9 cellular contexts compared by ENCODE assay signal in the genomic region with DNA sequence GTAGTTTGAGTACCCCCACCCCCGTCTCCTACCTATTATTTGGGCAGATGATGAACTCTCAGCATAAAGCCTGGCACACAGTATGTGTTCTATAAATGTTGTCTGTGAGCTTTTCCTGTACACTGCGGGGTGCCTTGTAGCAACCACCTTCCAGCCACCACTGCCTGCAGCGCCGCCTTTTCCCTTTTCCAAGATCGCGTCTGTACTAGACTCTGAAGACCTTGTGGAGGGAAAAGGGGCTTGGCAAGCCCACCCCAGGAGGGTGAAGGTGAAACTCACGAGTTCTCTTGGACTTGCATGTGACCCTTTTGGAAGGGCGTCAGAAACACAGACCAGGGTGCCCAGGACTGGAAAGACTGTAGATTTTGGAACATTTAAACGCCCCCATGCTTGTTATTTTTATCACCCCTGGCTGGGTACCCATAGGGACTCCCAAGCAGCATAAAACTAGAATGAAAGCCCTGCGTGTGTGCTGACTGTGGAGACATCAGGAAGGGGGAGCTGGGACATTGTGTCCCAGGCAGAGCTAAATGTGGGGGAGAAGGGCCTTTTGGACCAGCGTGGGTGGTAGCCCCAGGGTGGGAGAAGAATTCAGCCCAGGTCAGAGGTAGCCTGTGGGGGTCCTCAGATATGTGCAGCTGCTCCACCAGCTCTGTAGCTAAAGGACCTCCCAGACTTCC. TPM values are rescaled to one million over a fixed set of nuclear protein-coding genes. Genes with fewer than 3 reads are reported as not detected.
DNase-seq lines count a peak whose midpoint lies in the region; ATAC-seq, FAIRE-seq and TF ChIP-seq lines count a peak whose summit lies in the region.
"Had no signal": no experiment of that assay in that cellular context is flagged by ENCODE, and none has a peak within 500 bp of the region (broad histone marks: within the 10 kb centered on the region; RNA-seq: fewer than 3 reads in every experiment).

No MANE protein-coding gene starts in this region.

- TF ChIP-seq CTCF in GM12878 (IDR thresholded peaks at IDR 0.05 in 2 of 3, conservative IDR thresholded peaks at IDR 0.05 in 1 of 3; ENCODE audit: control insufficient read depth in 2 of 3, extremely low read depth in 1 of 3, insufficient read depth in 1 of 3, low read depth in 3 of 3, low read length in 3 of 3) = no peak
- TF ChIP-seq CTCF in left lung (IDR thresholded peaks at IDR 0.05) = no peak
- TF ChIP-seq CTCF in tibial artery (IDR thresholded peaks at IDR 0.05) = no peak

- RAD21 ChIA-PET in GM12878 (lab: Charles Lee; ENCODE audit: unreplicated experiment) = interaction anchor here (1.0 to 1.5 kb wide), 3 partner anchors 8 to 450 kb away, joined by 3 to 13 read pairs (median 3); a partner anchor contains a TSS

- H3K36me3 ChIP-seq in GM12878 (ENCODE audit: control insufficient read depth in 2 of 2, insufficient read depth in 2 of 2, low read length in 1 of 2) (peaks cover 22% of the 10 kb centered on the region in 2 experiments), left lung (peaks cover 0 to 36% of the 10 kb centered on the region in 2 donors), tibial artery (peaks cover 16 to 34% (median 30%) of the 10 kb centered on the region in 3 donors)

- no peak for DNase-seq in activated CD4-positive, alpha-beta T cell treated with anti-CD3 and anti-CD28 coated beads, Interleukin-2, amount 10 ng/mL, durations not matched to agents 24 days and 14 days
- DNase-seq in activated CD4-positive, alpha-beta T cell treated with anti-CD3 and anti-CD28 coated beads, Interleukin-2, amount 50 U/mL, for 1 hour = no peak
- DNase-seq in GM12878 (ENCODE audit: low read depth, low spot score) (no peak), left lung (no peak), tibial artery (no peak), GF-D8 (lab: John Stamatoyannopoulos, UW) (no peak), activated gamma-delta T cell treated with Interleukin-2 at 50 U/mL for 16 hours (no peak)

- H3K27ac ChIP-seq in GM12878 (ENCODE audit: control insufficient read depth, insufficient read depth) = peak overlapping the region; percentile 98
- peak overlapping the region; percentile 79 to 85 for H3K27ac ChIP-seq in left lung
- H3K27ac ChIP-seq in tibial artery = peak overlapping the region; percentile 88 to 91

- H3K4me3 Mint-ChIP-seq in activated CD4-positive, alpha-beta T cell treated with anti-CD3 and anti-CD28 coated beads, Interleukin-2, amount 10 ng/mL, durations not matched to agents 24 days and 14 days = peak overlapping the region; percentile 86

- H3K4me2 ChIP-seq in GM12878 (ENCODE audit: control insufficient read depth, insufficient read depth) = peak overlapping the region; percentile 88

- peak overlapping the region; percentile 75 for H2AFZ ChIP-seq in GM12878 (ENCODE audit: control insufficient read depth, low read depth, low read length)

- ATAC-seq in GM12878 = no peak; the same call in 2 of the 3 replicates
- peak; percentile 5 for ATAC-seq in left lung
- ATAC-seq in activated CD4-positive, CD25-positive, alpha-beta regulatory T cell treated with anti-CD3 and anti-CD28 coated beads, Interleukin-2, amount 50 U/mL, for 24 hours = no peak

- BruUV-seq in GM12878 (replicated peaks; lab: Mats Ljungman, UMichigan) = TSS peak; percentile 99

- in situ Hi-C loops in GM12878 (cut with MboI) = no loop called here

- no peak for TF ChIP-seq RAD21 in GM12878 (IDR thresholded peaks at IDR 0.05; ENCODE audit: insufficient read depth, low read depth, low read length)

- intact Hi-C loops in activated CD4-positive, alpha-beta T cell treated with anti-CD3 and anti-CD28 coated beads, Interleukin-2, amount 10 ng/mL, durations not matched to agents 24 days and 14 days (cut with micrococcal nuclease) = loop anchor here (1.0 to 10.0 kb wide), 6 partner anchors 9 to 257 kb away; a partner anchor contains a TSS
- intact Hi-C loops in GM12878 (cut with micrococcal nuclease; ENCODE audit: unreplicated experiment) = loop anchor here (1.0 to 10.0 kb wide), 5 partner anchors 8 to 367 kb away; a partner anchor contains a TSS
- intact Hi-C loops in left lung (cut with DNase I) = no loop called here
- intact Hi-C loops in tibial artery (cut with DNase I; ENCODE audit: low total_unique reads) = loop anchor here (10.0 kb wide), 2 partner anchors 117 to 187 kb away; a partner anchor contains a TSS

- H3K9ac ChIP-seq in GM12878 (ENCODE audit: control insufficient read depth, insufficient read depth, low read length) = peak overlapping the region; percentile 75

- no peak for FAIRE-seq in GM12878 (lab: Jason Lieb, UNC)
- FAIRE-seq: G401.6 had no signal

- TF ChIP-seq POLR2A in GM12878 (IDR thresholded peaks at IDR 0.05; ENCODE audit: low read depth, low read length) = no peak

- peaks cover 59% of the 10 kb centered on the region for H3K36me3 Mint-ChIP-seq in activated CD4-positive, alpha-beta T cell treated with anti-CD3 and anti-CD28 coated beads, Interleukin-2, amount 10 ng/mL, durations not matched to agents 24 days and 14 days (ENCODE audit: low read depth)

- peak overlapping the region; percentile 99 for H3K27ac Mint-ChIP-seq in activated CD4-positive, alpha-beta T cell treated with anti-CD3 and anti-CD28 coated beads, Interleukin-2, amount 10 ng/mL, durations not matched to agents 24 days and 14 days

- H3K9me3 ChIP-seq in GM12878 (replicated peaks; ENCODE audit: control insufficient read depth, insufficient read depth, low read length) (no peaks in the 10 kb centered on the region), left lung (no peaks in the 10 kb centered on the region), tibial artery (no peaks in the 10 kb centered on the region)

- no peaks in the 10 kb centered on the region for H3K27me3 ChIP-seq in GM12878 (replicated peaks in 1 of 2; ENCODE audit: control insufficient read depth in 2 of 2, insufficient read depth in 2 of 2, low read length in 1 of 2)
- H3K27me3 ChIP-seq in left lung = no peaks in the 10 kb centered on the region
- no peaks in the 10 kb centered on the region for H3K27me3 ChIP-seq in tibial artery

- no peaks in the 10 kb centered on the region for H3K27me3 Mint-ChIP-seq in activated CD4-positive, alpha-beta T cell treated with anti-CD3 and anti-CD28 coated beads, Interleukin-2, amount 10 ng/mL, durations not matched to agents 24 days and 14 days

- SMC1A ChIA-PET in GM12878 (lab: Charles Lee; ENCODE audit: uncharacterized antibody, unreplicated experiment) = interaction anchor here (1.5 to 1.7 kb wide), 2 partner anchors 10 to 117 kb away, joined by 3 to 8 read pairs; a partner anchor contains a TSS

- H3K4me3 ChIP-seq in GM12878 (peak overlapping the region; percentile 67), left lung (peak overlapping the region; percentile 53 to 64), tibial artery (peak overlapping the region; percentile 62 to 75)

- no peaks in the 10 kb centered on the region for H3K9me3 Mint-ChIP-seq in activated CD4-positive, alpha-beta T cell treated with anti-CD3 and anti-CD28 coated beads, Interleukin-2, amount 10 ng/mL, durations not matched to agents 24 days and 14 days

- no peak for TF ChIP-seq EP300 in GM12878 (IDR thresholded peaks at IDR 0.05; ENCODE audit: borderline replicate concordance in 1 of 2, control insufficient read depth in 1 of 2, low read depth in 2 of 2, low read length in 2 of 2)

- peaks cover 3% of the 10 kb centered on the region for H3K79me2 ChIP-seq in GM12878 (ENCODE audit: control insufficient read depth, insufficient read depth, low read length)

- H4K20me1 ChIP-seq in GM12878 (ENCODE audit: control insufficient read depth, insufficient read depth) = no peaks in the 10 kb centered on the region; the same call in 1 of the 2 replicates

- peaks cover 18% of the 10 kb centered on the region for H3K4me1 ChIP-seq in GM12878 (ENCODE audit: control insufficient read depth, insufficient read depth, low read length)
- H3K4me1 ChIP-seq in left lung = peaks cover 5 to 24% of the 10 kb centered on the region in 2 donors
- peaks cover 0 to 9% (median 5%) of the 10 kb centered on the region in 4 donors for H3K4me1 ChIP-seq in tibial artery

- CTCF ChIA-PET in GM12878 (lab: Yijun Ruan, JAX) = interaction anchor here (0.7 to 1.8 kb wide), 2 partner anchors 13 to 129 kb away, joined by 3 to 5 read pairs; no protein-coding TSS in a partner anchor

- POLR2A ChIA-PET in GM12878 (lab: Charles Lee) = interaction anchor here (0.6 to 3.4 kb wide), 8 partner anchors 8 to 237 kb away, joined by 3 to 26 read pairs (median 5); a partner anchor contains a TSS

- WGBS in GM12878 (ENCODE audit: insufficient coverage, insufficient replicate concordance, low lambda C conversion rate, missing lambda C conversion rate) = 35% methylated on average over 11 of the region's 11 CpGs

- H3K4me1 Mint-ChIP-seq in activated CD4-positive, alpha-beta T cell treated with anti-CD3 and anti-CD28 coated beads, Interleukin-2, amount 10 ng/mL, durations not matched to agents 24 days and 14 days = peaks cover 52% of the 10 kb centered on the region

RNA-seq across cellular contexts. Expression of a gene that starts 8.3 kb away (rescaled TPM):
- total RNA-seq in activated CD4-positive, alpha-beta T cell treated with anti-CD3 and anti-CD28 coated beads, Interleukin-2, amount 10 ng/mL, durations not matched to agents 24 days and 14 days = 54.7 and 55.9 TPM in 2 replicates
- 12.7 and 16.3 TPM in 2 replicates for total RNA-seq in GM12878 (2013; cell fraction: nucleolus; rRNA removed)
- total RNA-seq in GM12878 (2014; rRNA removed) (9.3 and 9.4 TPM in 2 replicates), GM12878 (2014; rRNA removed; fragmentation: Illumina TruSeq; extraction: Trizol) (23.9 and 26.6 TPM in 2 replicates), GM12878 (2021) (36.7 and 37.6 TPM in 2 replicates), left lung (10 to 100 TPM; 26.5 to 27.0 TPM)
- 13.2 TPM for polyA plus RNA-seq in GM12878 (2011; ENCODE audit: low read depth)
- polyA plus RNA-seq in GM12878 (2011; rRNA removed) (18.1 and 31.0 TPM in 2 replicates), GM12878 (2014; fragmentation: Illumina TruSeq; extraction: Trizol) (14.4 and 28.2 TPM in 2 replicates), GM12878 (2014; fragmentation: Nextera tagmentation; extraction: Ambion mirVana) (10 to 100 TPM in 1 of 2 experiments, 1 to 10 TPM in 1; 6.3 to 13.0 TPM), GM12878 (2014; rRNA removed) (38.1 and 44.5 TPM in 2 replicates), GM12878 (2016; fragmentation: Nextera tagmentation; extraction: Ambion mirVana) (10 to 100 TPM; 65.7 to 65.8 TPM)
- 45.3 and 55.6 TPM in 2 replicates for polyA plus RNA-seq in GM12878 (2011; cell fraction: cytosol; rRNA removed)
- polyA plus RNA-seq in GM12878 (2011; cell fraction: nucleus; rRNA removed) = 32.2 and 33.3 TPM in 2 replicates
- 25.8 and 26.9 TPM in 2 replicates for polyA plus RNA-seq in GM12878 (2012)
- 26.0 and 47.5 TPM in 2 replicates for polyA minus RNA-seq in GM12878 (2011; rRNA and poly(A)+ RNA removed)
- 18.6 and 19.3 TPM in 2 replicates for polyA minus RNA-seq in GM12878 (2011; cell fraction: cytosol; rRNA and poly(A)+ RNA removed)
- 8.0 and 12.3 TPM in 2 replicates for polyA minus RNA-seq in GM12878 (2011; cell fraction: nucleus; rRNA and poly(A)+ RNA removed)

RNA-seq across cellular contexts. Expression of a gene that starts 49.3 kb away (rescaled TPM):
- total RNA-seq in activated CD4-positive, alpha-beta T cell treated with anti-CD3 and anti-CD28 coated beads, Interleukin-2, amount 10 ng/mL, durations not matched to agents 24 days and 14 days = 45.5 and 45.6 TPM in 2 replicates
- total RNA-seq in GM12878 (2013; cell fraction: nucleolus; rRNA removed) = 77.4 and 90.2 TPM in 2 replicates
- total RNA-seq in GM12878 (2014; rRNA removed) = 12.7 and 15.4 TPM in 2 replicates
- 7.6 and 8.3 TPM in 2 replicates for total RNA-seq in GM12878 (2014; rRNA removed; fragmentation: Illumina TruSeq; extraction: Trizol)
- total RNA-seq in GM12878 (2021) = 30.3 and 34.0 TPM in 2 replicates
- 7.4 TPM for polyA plus RNA-seq in GM12878 (2011; ENCODE audit: low read depth)
- 7.2 and 15.6 TPM in 2 replicates for polyA plus RNA-seq in GM12878 (2011; rRNA removed)
- polyA plus RNA-seq in GM12878 (2011; cell fraction: cytosol; rRNA removed) = 16.7 and 18.8 TPM in 2 replicates
- 202 and 205 TPM in 2 replicates for polyA plus RNA-seq in GM12878 (2011; cell fraction: nucleus; rRNA removed)
- polyA plus RNA-seq in GM12878 (2012) = 13.1 and 19.2 TPM in 2 replicates
- 6.7 and 14.6 TPM in 2 replicates for polyA plus RNA-seq in GM12878 (2014; fragmentation: Illumina TruSeq; extraction: Trizol)
- polyA plus RNA-seq in GM12878 (2014; fragmentation: Nextera tagmentation; extraction: Ambion mirVana) = under 1 TPM; 0.32 to 0.44 TPM
- 23.0 and 27.0 TPM in 2 replicates for polyA plus RNA-seq in GM12878 (2014; rRNA removed)
- 1 to 10 TPM; 8.9 to 9.1 TPM for polyA plus RNA-seq in GM12878 (2016; fragmentation: Nextera tagmentation; extraction: Ambion mirVana)
- 27.9 and 34.0 TPM in 2 replicates for polyA minus RNA-seq in GM12878 (2011; rRNA and poly(A)+ RNA removed)
- 12.8 and 14.2 TPM in 2 replicates for polyA minus RNA-seq in GM12878 (2011; cell fraction: cytosol; rRNA and poly(A)+ RNA removed)
- 43.2 and 61.9 TPM in 2 replicates for polyA minus RNA-seq in GM12878 (2011; cell fraction: nucleus; rRNA and poly(A)+ RNA removed)
- 100 to 1,000 TPM; 107 to 147 TPM for total RNA-seq in left lung

Comparison
In these comparisons a context has a peak if more than half of its experiments do, and no peak if none do; other contexts are left out.
1. intact Hi-C loops: an anchor here in activated CD4-positive, alpha-beta T cell treated with anti-CD3 and anti-CD28 coated beads, Interleukin-2, amount 10 ng/mL, durations not matched to agents 24 days and 14 days (1.0 to 10.0 kb wide), GM12878 (1.0 to 10.0 kb wide) and tibial artery (10.0 kb wide); none called in left lung.